ENCODE assay signal across 16 cellular contexts in genomic region chr12:28209782-28210181, GRCh38. TPM values are rescaled to one million over a fixed set of nuclear protein-coding genes. Genes with fewer than 3 reads are reported as not detected.
DNase-seq lines count a peak whose midpoint lies in the region; ATAC-seq, FAIRE-seq and TF ChIP-seq lines count a peak whose summit lies in the region.
"Had no signal": no experiment of that assay in that cellular context is flagged by ENCODE, and none has a peak within 500 bp of the region (broad histone marks: within the 10 kb centered on the region; RNA-seq: fewer than 3 reads in every experiment).

No MANE protein-coding gene starts in this region.

- peaks cover 23 to 26% of the 10 kb centered on the region in 2 donors for H3K4me1 Mint-ChIP-seq in natural killer cell
- H3K4me1 Mint-ChIP-seq: activated CD8-positive, alpha-beta memory T cell treated with anti-CD3 and anti-CD28 coated beads, Interleukin-2, amount 10 ng/mL, durations not matched to agents 7 days and 5 days had no signal

- peaks cover 16% of the 10 kb centered on the region for H3K36me3 Mint-ChIP-seq in natural killer cell

- H3K27me3 Mint-ChIP-seq in natural killer cell (ENCODE audit: low read depth in 2 of 2) = no peaks in the 10 kb centered on the region
- H3K27me3 Mint-ChIP-seq: activated CD4-positive, alpha-beta T cell treated with anti-CD3 and anti-CD28 coated beads for 36 hours; activated CD8-positive, alpha-beta memory T cell treated with anti-CD3 and anti-CD28 coated beads, Interleukin-2, amount 10 ng/mL, durations not matched to agents 7 days and 5 days; activated naive CD8-positive, alpha-beta T cell treated with anti-CD3 and anti-CD28 coated beads, Interleukin-2, amount 50 U/mL, for 24 hours had no signal

- no peak for ATAC-seq in natural killer cell
- ATAC-seq: activated CD4-positive, alpha-beta T cell treated with anti-CD3 and anti-CD28 coated beads for 36 hours; activated CD8-positive, alpha-beta memory T cell treated with anti-CD3 and anti-CD28 coated beads, Interleukin-2, amount 10 ng/mL, durations not matched to agents 7 days and 5 days; activated naive CD8-positive, alpha-beta T cell treated with anti-CD3 and anti-CD28 coated beads, Interleukin-2, amount 50 U/mL, for 24 hours; left lobe of liver had no signal

- no peaks in the 10 kb centered on the region for H3K9me3 Mint-ChIP-seq in natural killer cell

- H3K27ac Mint-ChIP-seq in natural killer cell = peak overlapping the region in 1 of 2 donors; percentile 56
- H3K27ac Mint-ChIP-seq: activated CD4-positive, alpha-beta T cell treated with anti-CD3 and anti-CD28 coated beads for 36 hours; activated CD8-positive, alpha-beta memory T cell treated with anti-CD3 and anti-CD28 coated beads, Interleukin-2, amount 10 ng/mL, durations not matched to agents 7 days and 5 days; activated naive CD8-positive, alpha-beta T cell treated with anti-CD3 and anti-CD28 coated beads, Interleukin-2, amount 50 U/mL, for 24 hours; activated T-helper 2 cell treated with anti-CD3 and anti-CD28 coated beads, Interferon-gamma antibody, Interleukin-2, Interleukin-4, amounts not matched to agents 10 μg/mL and 5 μg/mL and 100 μg/mL, durations not matched to agents 14 hours and 24 hours and 36 hours had no signal

- TF ChIP-seq CTCF in natural killer cell (IDR thresholded peaks at IDR 0.05) = no peak

- H3K4me3 Mint-ChIP-seq in natural killer cell = no peak overlapping the region
- H3K4me3 Mint-ChIP-seq: activated CD4-positive, alpha-beta T cell treated with anti-CD3 and anti-CD28 coated beads for 36 hours; activated CD8-positive, alpha-beta memory T cell treated with anti-CD3 and anti-CD28 coated beads, Interleukin-2, amount 10 ng/mL, durations not matched to agents 7 days and 5 days; activated naive CD8-positive, alpha-beta T cell treated with anti-CD3 and anti-CD28 coated beads, Interleukin-2, amount 50 U/mL, for 24 hours had no signal

- intact Hi-C loops in natural killer cell (cut with micrococcal nuclease) = no loop called here

- DNase-seq in NCI-H2196 (lab: John Stamatoyannopoulos, UW; ENCODE audit: unreplicated experiment) (peak; percentile 44), NCI-H2196 treated with DMSO at 0.1 percent for 48 hours (lab: John Stamatoyannopoulos, UW; ENCODE audit: unreplicated experiment) (no peak), HCEC 1CT (peak; percentile 22), OCI-M1 (lab: John Stamatoyannopoulos, UW) (peak; percentile 53), frontal cortex (ENCODE audit: low spot score in 2 of 2) (no peak), hepatic stellate cell (ENCODE audit: low spot score) (no peak), islet precursor cell (no peak), natural killer cell (no peak)
- DNase-seq: activated CD4-positive, alpha-beta T cell treated with anti-CD3 and anti-CD28 coated beads for 36 hours; activated CD8-positive, alpha-beta memory T cell treated with anti-CD3 and anti-CD28 coated beads, Interleukin-2, amount 10 ng/mL, durations not matched to agents 7 days and 5 days; activated naive CD8-positive, alpha-beta T cell treated with anti-CD3 and anti-CD28 coated beads, Interleukin-2, amount 50 U/mL, for 24 hours; brain microvascular endothelial cell; Right ventricle myocardium superior; substantia nigra had no signal

- FAIRE-seq in frontal cortex (lab: Jason Lieb, UNC) = peak; percentile 8

RNA-seq across cellular contexts. Expression of gene CCDC91, which starts 19.5 kb away (rescaled TPM):
- total RNA-seq in frontal cortex (115 TPM), natural killer cell (10 to 100 TPM; 48.8 to 65.8 (median 60.2) TPM)

Comparison
In these comparisons a context has a peak if more than half of its experiments do, and no peak if none do; other contexts are left out.
1. DNase-seq: peak in NCI-H2196 (single experiment), HCEC 1CT (single experiment) and OCI-M1 (single experiment); none in NCI-H2196 treated with DMSO at 0.1 percent for 48 hours (single experiment), frontal cortex (0 of 2), hepatic stellate cell (single experiment), islet precursor cell (single experiment) and natural killer cell (single experiment).